Comparison of ENCODE assay signal across 26 cellular contexts in the genomic region with DNA sequence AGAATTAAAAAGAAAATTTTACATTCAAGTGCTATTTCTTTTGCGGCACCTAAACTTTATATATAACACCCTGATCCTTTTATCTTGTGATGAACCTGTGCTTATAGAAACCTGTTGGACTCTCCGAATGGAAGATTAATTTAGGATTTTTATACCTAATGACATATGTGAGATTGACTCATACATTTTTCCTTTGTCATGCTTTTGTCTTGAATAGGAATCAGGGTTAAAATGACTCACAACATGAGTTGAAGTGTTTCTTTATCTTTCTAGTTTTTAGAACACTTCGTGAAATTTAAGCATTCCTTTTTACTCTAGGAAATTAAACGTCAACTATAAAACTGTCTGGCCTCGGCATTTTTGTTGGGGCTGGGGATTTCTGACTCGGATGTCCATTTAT.
"Had no signal": no experiment of that assay in that cellular context is flagged by ENCODE, and none has a peak within 500 bp of the region (broad histone marks: within the 10 kb centered on the region; RNA-seq: fewer than 3 reads in every experiment).

No MANE protein-coding gene starts in this region.

- H3K27ac Mint-ChIP-seq: dendritic cell treated with granulocyte-macrophage colony-stimulating factor and Interleukin-4, amounts not matched to agents 40 ng/mL and 50 ng/mL, for 4 days; memory B cell; naive B cell; natural killer cell treated with Interleukin-12 subunit alpha and Interleukin-12 subunit beta and Interleukin-15 and Interleukin-18, amount 100 ng/mL, for 72 hours; stimulated activated memory B cell treated with anti-CD40 and anti-IgM and Interleukin-4, amounts not matched to agents 10 μg/mL and 1 μg/mL and 100 μg/mL, for 72 hours; type B pancreatic cell had no signal

- H3K4me1 Mint-ChIP-seq: memory B cell; naive B cell; neural crest cell; stimulated activated memory B cell treated with anti-CD40 and anti-IgM and Interleukin-4, amounts not matched to agents 10 μg/mL and 1 μg/mL and 100 μg/mL, for 72 hours had no signal

- H3K4me3 Mint-ChIP-seq: dendritic cell treated with granulocyte-macrophage colony-stimulating factor and Interleukin-4, amounts not matched to agents 40 ng/mL and 50 ng/mL, for 4 days; memory B cell; naive B cell; natural killer cell treated with Interleukin-12 subunit alpha and Interleukin-12 subunit beta and Interleukin-15 and Interleukin-18, amount 100 ng/mL, for 72 hours; neural crest cell; stimulated activated memory B cell treated with anti-CD40 and anti-IgM and Interleukin-4, amounts not matched to agents 10 μg/mL and 1 μg/mL and 100 μg/mL, for 72 hours; type B pancreatic cell had no signal

- ATAC-seq: gastrocnemius medialis; left ventricle myocardium superior; lower lobe of right lung; mucosa of descending colon; natural killer cell treated with Interleukin-12 subunit alpha and Interleukin-12 subunit beta and Interleukin-15 and Interleukin-18, amount 100 ng/mL, for 72 hours; sciatic nerve; stimulated activated memory B cell treated with anti-CD40 and anti-IgM and Interleukin-4, amounts not matched to agents 10 μg/mL and 1 μg/mL and 100 μg/mL, for 72 hours; stimulated activated naive CD8-positive, alpha-beta T cell treated with anti-CD3 and anti-CD28 coated beads, Interleukin-15, Interleukin-2, amounts not matched to agents 100 U/mL and 50 U/mL, for 24 hours had no signal

- H3K4me1 ChIP-seq: gastrocnemius medialis, lower lobe of right lung, prostate gland, right atrium auricular region, testis, tibial artery had no signal

- DNase-seq: effector CD8-positive, alpha-beta T cell; erythroblast; gastrocnemius medialis; head of caudate nucleus; left ventricle myocardium superior; lower lobe of right lung; mucosa of descending colon; naive B cell; stimulated activated CD4-positive, alpha-beta T cell treated with anti-CD3 and anti-CD28 coated beads, Interleukin-2, amount 100 ng/mL, for 24 hours; stimulated activated CD4-positive, alpha-beta T cell treated with anti-CD3 and anti-CD28 coated beads, Interleukin-4, amount 100 ng/mL, for 4 hours; stimulated activated naive CD8-positive, alpha-beta T cell treated with anti-CD3 and anti-CD28 coated beads, Interleukin-15, Interleukin-2, amounts not matched to agents 100 U/mL and 50 U/mL, for 24 hours; substantia nigra; tibial artery had no signal

- FAIRE-seq: endothelial cell of umbilical vein, keratinocyte had no signal

- H3K27me3 ChIP-seq: gastrocnemius medialis, neutrophil, right atrium auricular region, testis, tibial artery had no signal

- H3K36me3 ChIP-seq: gastrocnemius medialis, lower lobe of right lung, neutrophil, prostate gland, right atrium auricular region, tibial artery had no signal

- H3K27ac ChIP-seq: gastrocnemius medialis, lower lobe of right lung, neutrophil, prostate gland, right atrium auricular region, testis, tibial artery had no signal

- H3K36me3 Mint-ChIP-seq: memory B cell; naive B cell; stimulated activated memory B cell treated with anti-CD40 and anti-IgM and Interleukin-4, amounts not matched to agents 10 μg/mL and 1 μg/mL and 100 μg/mL, for 72 hours; type B pancreatic cell had no signal

- H3K27me3 Mint-ChIP-seq: dendritic cell treated with granulocyte-macrophage colony-stimulating factor and Interleukin-4, amounts not matched to agents 40 ng/mL and 50 ng/mL, for 4 days; memory B cell; naive B cell; natural killer cell treated with Interleukin-12 subunit alpha and Interleukin-12 subunit beta and Interleukin-15 and Interleukin-18, amount 100 ng/mL, for 72 hours; stimulated activated memory B cell treated with anti-CD40 and anti-IgM and Interleukin-4, amounts not matched to agents 10 μg/mL and 1 μg/mL and 100 μg/mL, for 72 hours; type B pancreatic cell had no signal

- H3K9me3 ChIP-seq: gastrocnemius medialis, lower lobe of right lung, mucosa of descending colon, neutrophil, prostate gland, right atrium auricular region, testis, tibial artery had no signal

- H3K9me3 Mint-ChIP-seq: neural crest cell, type B pancreatic cell had no signal

- H3K4me3 ChIP-seq: gastrocnemius medialis, lower lobe of right lung, mucosa of descending colon, prostate gland, right atrium auricular region, testis, tibial artery had no signal
